Comparison of ENCODE assay signal across 10 cellular contexts in the genomic region with DNA sequence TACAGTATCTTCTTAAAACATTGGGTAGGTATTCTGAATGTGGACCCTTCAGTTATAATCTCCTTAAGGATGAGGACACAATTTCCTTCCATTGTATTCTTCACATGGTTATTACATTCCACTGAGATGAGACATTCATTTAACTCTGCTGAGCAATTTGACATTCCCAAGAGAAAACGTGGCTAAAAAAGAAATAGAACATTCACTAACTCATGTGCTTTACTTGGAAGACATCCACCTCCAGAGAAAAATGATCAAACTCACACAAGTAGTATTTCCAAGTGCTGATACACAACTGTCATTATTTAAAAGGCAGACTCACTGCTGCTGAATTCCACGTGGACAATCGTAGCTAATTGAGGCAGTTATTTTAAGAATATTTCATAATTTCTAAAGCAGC.
DNase-seq lines count a peak whose midpoint lies in the region; FAIRE-seq and TF ChIP-seq lines count a peak whose summit lies in the region.
"Had no signal": no experiment of that assay in that cellular context is flagged by ENCODE, and none has a peak within 500 bp of the region (broad histone marks: within the 10 kb centered on the region; RNA-seq: fewer than 3 reads in every experiment).

No MANE protein-coding gene starts in this region.

- peak; percentile 90 for DNase-seq in MCF 10A (ENCODE audit: unreplicated experiment)
- peak; percentile 47 for DNase-seq in urothelium cell line (ENCODE audit: low spot score)
- DNase-seq in transverse colon, result no peak
- no peak for DNase-seq in nucleus accumbens (lab: John Stamatoyannopoulos, UW)
- DNase-seq in GM13977 (ENCODE audit: low spot score), result no peak
- DNase-seq: activated CD8-positive, alpha-beta T cell treated with anti-CD3 and anti-CD28 coated beads, Interleukin-2, amount 10 ng/mL, durations not matched to agents 7 days and 5 days; stimulated activated CD4-positive, alpha-beta T cell treated with anti-CD3 and anti-CD28 coated beads, Interleukin-1b, Interleukin-23, amount 100 ng/mL, for 48 hours had no signal

- no peaks in the 10 kb centered on the region for H3K4me1 ChIP-seq in transverse colon

- CTCF ChIA-PET in MCF 10A (lab: Yijun Ruan, JAX), result interaction anchor here (0.5 kb wide), 2 partner anchors 20 to 192 kb away, joined by 3 read pairs; no protein-coding TSS in a partner anchor

- H3K27ac ChIP-seq in transverse colon, result no peak overlapping the region

- no peaks in the 10 kb centered on the region for H3K9me3 ChIP-seq in transverse colon

- FAIRE-seq in islet of Langerhans (lab: Jason Lieb, UNC) (peak; percentile 68), urothelium cell line (lab: Jason Lieb, UNC) (no peak)

- H3K36me3 ChIP-seq in transverse colon, result no peaks in the 10 kb centered on the region

- H3K36me3 Mint-ChIP-seq in MCF 10A (ENCODE audit: insufficient read depth, unreplicated experiment), result no peaks in the 10 kb centered on the region

- 44 to 45% methylated on average over 3 of the region's 3 CpGs for WGBS in transverse colon (ENCODE audit: low coverage in 1 of 2), 2 donors

- H3K4me3 Mint-ChIP-seq in MCF 10A (ENCODE audit: unreplicated experiment), result no peak overlapping the region
- H3K4me3 Mint-ChIP-seq: activated CD8-positive, alpha-beta T cell treated with anti-CD3 and anti-CD28 coated beads, Interleukin-2, amount 10 ng/mL, durations not matched to agents 7 days and 5 days; central memory CD8-positive, alpha-beta T cell had no signal

- TF ChIP-seq POLR2A in transverse colon (IDR thresholded peaks at IDR 0.05), result no peak

- H3K4me1 Mint-ChIP-seq in MCF 10A (ENCODE audit: insufficient read depth, unreplicated experiment), result peaks cover 50% of the 10 kb centered on the region
- H3K4me1 Mint-ChIP-seq: central memory CD8-positive, alpha-beta T cell had no signal

- TF ChIP-seq EP300 in Ishikawa (IDR thresholded peaks at IDR 0.05; ENCODE audit: borderline replicate concordance) (peak; percentile 49), transverse colon (IDR thresholded peaks at IDR 0.05; ENCODE audit: low read depth) (no peak)

- peak; percentile 11; the same call in 1 of the 2 replicates for TF ChIP-seq RAD21 in Ishikawa (IDR thresholded peaks at IDR 0.05; ENCODE audit: low read depth)

- in situ Hi-C loops in transverse colon (cut with MboI; ENCODE audit: low pct_ligation_motif_present in 1 of 4, low pct_unique_long_range_greater_than_20kb in 1 of 4, low sequenced_read_pairs in 3 of 4) (no loop called here), GM13977 (cut with MboI; ENCODE audit: low pct_unique_long_range_greater_than_20kb, low sequenced_read_pairs, unreplicated experiment) (no loop called here)

- H3K4me3 ChIP-seq in transverse colon, result no peak overlapping the region

- intact Hi-C loops in MCF 10A (cut with micrococcal nuclease), result loop anchor here (2.0 to 10.0 kb wide), 3 partner anchors 160 to 606 kb away; no protein-coding TSS in a partner anchor
- intact Hi-C loops in transverse colon (cut with DNase I; ENCODE audit: low total_unique reads), result no loop called here

- no peaks in the 10 kb centered on the region for H3K27me3 Mint-ChIP-seq in MCF 10A (ENCODE audit: insufficient read depth, unreplicated experiment)
- H3K27me3 Mint-ChIP-seq: central memory CD8-positive, alpha-beta T cell had no signal

- POLR2A ChIA-PET in MCF 10A (lab: Yijun Ruan, JAX), result interaction anchor here (0.9 to 3.0 kb wide), 4 partner anchors 36 to 300 kb away, joined by 4 to 15 read pairs (median 10); no protein-coding TSS in a partner anchor

- TF ChIP-seq CTCF in MCF 10A (IDR thresholded peaks at IDR 0.05; ENCODE audit: unreplicated experiment) (no peak), transverse colon (IDR thresholded peaks at IDR 0.05) (no peak), GM13977 (IDR thresholded peaks at IDR 0.05; ENCODE audit: extremely low read depth, insufficient read depth, missing control alignments) (no peak)

- H3K27ac Mint-ChIP-seq in MCF 10A (ENCODE audit: low read depth, unreplicated experiment), result peak overlapping the region; percentile 90
- H3K27ac Mint-ChIP-seq: activated CD8-positive, alpha-beta T cell treated with anti-CD3 and anti-CD28 coated beads, Interleukin-2, amount 10 ng/mL, durations not matched to agents 7 days and 5 days had no signal

- BruUV-seq in MCF 10A (replicated peaks; lab: Mats Ljungman, UMichigan), result no TSS peak

- H3K9me3 Mint-ChIP-seq in MCF 10A (ENCODE audit: unreplicated experiment), result peaks cover 7% of the 10 kb centered on the region

- H3K27me3 ChIP-seq in transverse colon, result no peaks in the 10 kb centered on the region

TF ChIP-seq in Ishikawa, 13 proteins besides CTCF, POLR2A, EP300 and RAD21:
- TF ChIP-seq FOXM1 (IDR thresholded peaks at IDR 0.05; ENCODE audit: borderline replicate concordance, low read depth) (0 out of 2 replicates have a peak, but pooled peaks have one; percentile 9), YY1 (IDR thresholded peaks at IDR 0.05; ENCODE audit: low read depth) (no peak), USF1 (IDR thresholded peaks at IDR 0.05) (0 out of 2 replicates have a peak, but pooled peaks have one; percentile 23), CEBPB (IDR thresholded peaks at IDR 0.05) (no peak), TEAD4 (IDR thresholded peaks at IDR 0.05) (peak; percentile 84), EGR1 (IDR thresholded peaks at IDR 0.05) (no peak)
- TF ChIP-seq, protein P1, sequence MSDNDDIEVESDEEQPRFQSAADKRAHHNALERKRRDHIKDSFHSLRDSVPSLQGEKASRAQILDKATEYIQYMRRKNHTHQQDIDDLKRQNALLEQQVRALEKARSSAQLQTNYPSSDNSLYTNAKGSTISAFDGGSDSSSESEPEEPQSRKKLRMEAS (IDR thresholded peaks at IDR 0.05), result peak; percentile 45; the same call in 1 of the 2 replicates
- TF ChIP-seq, protein P2, sequence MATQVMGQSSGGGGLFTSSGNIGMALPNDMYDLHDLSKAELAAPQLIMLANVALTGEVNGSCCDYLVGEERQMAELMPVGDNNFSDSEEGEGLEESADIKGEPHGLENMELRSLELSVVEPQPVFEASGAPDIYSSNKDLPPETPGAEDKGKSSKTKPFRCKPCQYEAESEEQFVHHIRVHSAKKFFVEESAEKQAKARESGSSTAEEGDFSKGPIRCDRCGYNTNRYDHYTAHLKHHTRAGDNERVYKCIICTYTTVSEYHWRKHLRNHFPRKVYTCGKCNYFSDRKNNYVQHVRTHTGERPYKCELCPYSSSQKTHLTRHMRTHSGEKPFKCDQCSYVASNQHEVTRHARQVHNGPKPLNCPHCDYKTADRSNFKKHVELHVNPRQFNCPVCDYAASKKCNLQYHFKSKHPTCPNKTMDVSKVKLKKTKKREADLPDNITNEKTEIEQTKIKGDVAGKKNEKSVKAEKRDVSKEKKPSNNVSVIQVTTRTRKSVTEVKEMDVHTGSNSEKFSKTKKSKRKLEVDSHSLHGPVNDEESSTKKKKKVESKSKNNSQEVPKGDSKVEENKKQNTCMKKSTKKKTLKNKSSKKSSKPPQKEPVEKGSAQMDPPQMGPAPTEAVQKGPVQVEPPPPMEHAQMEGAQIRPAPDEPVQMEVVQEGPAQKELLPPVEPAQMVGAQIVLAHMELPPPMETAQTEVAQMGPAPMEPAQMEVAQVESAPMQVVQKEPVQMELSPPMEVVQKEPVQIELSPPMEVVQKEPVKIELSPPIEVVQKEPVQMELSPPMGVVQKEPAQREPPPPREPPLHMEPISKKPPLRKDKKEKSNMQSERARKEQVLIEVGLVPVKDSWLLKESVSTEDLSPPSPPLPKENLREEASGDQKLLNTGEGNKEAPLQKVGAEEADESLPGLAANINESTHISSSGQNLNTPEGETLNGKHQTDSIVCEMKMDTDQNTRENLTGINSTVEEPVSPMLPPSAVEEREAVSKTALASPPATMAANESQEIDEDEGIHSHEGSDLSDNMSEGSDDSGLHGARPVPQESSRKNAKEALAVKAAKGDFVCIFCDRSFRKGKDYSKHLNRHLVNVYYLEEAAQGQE (IDR thresholded peaks at IDR 0.05; ENCODE audit: low read depth), result no peak

Comparison
In these comparisons a context has a peak if more than half of its experiments do, and no peak if none do; other contexts are left out.
1. DNase-seq: peak in MCF 10A (single experiment) and urothelium cell line (single experiment); none in transverse colon (single experiment), nucleus accumbens (0 of 56) and GM13977 (single experiment).